8 cellular contexts compared by ENCODE assay signal in the genomic region with DNA sequence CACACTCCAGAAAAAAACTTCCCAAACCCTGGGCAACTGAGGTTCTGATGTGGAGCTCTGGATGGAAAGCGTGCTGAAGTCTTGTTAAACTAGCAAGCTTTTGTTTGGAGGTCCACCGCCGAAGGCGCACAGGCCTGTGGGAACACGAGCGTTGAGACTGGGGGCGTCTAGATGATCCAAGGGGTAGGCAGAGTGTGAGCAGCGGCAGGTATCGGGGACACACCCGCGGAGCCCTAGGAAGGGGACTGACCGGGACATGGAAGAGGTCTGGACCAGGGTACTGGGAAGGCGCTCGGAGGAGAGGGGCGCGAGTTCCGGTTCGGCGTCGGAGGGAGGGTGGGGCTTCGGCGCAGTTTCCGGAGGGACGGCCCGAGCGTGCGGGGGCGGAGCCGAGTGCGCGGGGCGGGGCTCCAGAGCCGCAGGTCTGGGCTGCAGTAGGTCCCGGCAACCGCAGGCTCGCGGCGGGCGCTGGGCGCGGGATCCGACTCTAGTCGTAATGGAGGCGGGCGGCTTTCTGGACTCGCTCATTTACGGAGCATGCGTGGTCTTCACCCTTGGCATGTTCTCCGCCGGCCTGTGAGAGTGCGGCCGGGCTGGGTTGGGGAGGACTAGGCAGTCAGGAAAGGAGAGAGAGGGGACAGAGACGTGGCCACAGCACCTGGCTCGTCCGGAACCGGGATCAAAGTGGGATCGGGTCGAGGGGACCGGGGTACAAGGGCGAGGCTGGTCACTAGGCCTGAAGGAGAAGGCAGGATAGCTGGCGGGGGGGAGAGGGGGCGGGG. TPM values are rescaled to one million over a fixed set of nuclear protein-coding genes. Genes with fewer than 3 reads are reported as not detected.
DNase-seq lines count a peak whose midpoint lies in the region; ATAC-seq, FAIRE-seq and TF ChIP-seq lines count a peak whose summit lies in the region.

Gene SLC50A1 (plus strand): TSS at position 437 of the 782 bp plus-strand sequence. CDS start 60 bp downstream, at position 497.

- no peaks in the 10 kb centered on the region for H3K9me3 ChIP-seq in astrocyte (ENCODE audit: insufficient read depth, low read depth, low read length)

- peaks cover 3% of the 10 kb centered on the region for H3K36me3 ChIP-seq in astrocyte (ENCODE audit: insufficient read depth, low read length)

- H2AFZ ChIP-seq in astrocyte (ENCODE audit: low read depth, low read length), result peak within 1 kb of the TSS; percentile 92

- H4K20me1 ChIP-seq in astrocyte (ENCODE audit: insufficient read depth, low read length), result peaks cover 10% of the 10 kb centered on the region

- peak within 1 kb of the TSS; percentile 99 for H3K9ac ChIP-seq in astrocyte (ENCODE audit: low read length)

- peak within 1 kb of the TSS; percentile 85 for H3K4me3 ChIP-seq in astrocyte (ENCODE audit: insufficient read depth, low read depth, low read length)

- no peaks in the 10 kb centered on the region for H3K27me3 Mint-ChIP-seq in astrocyte (ENCODE audit: low read depth, unreplicated experiment)

- H3K4me2 ChIP-seq in astrocyte (ENCODE audit: low read length), result peak within 1 kb of the TSS; percentile 99

- H3K36me3 Mint-ChIP-seq in astrocyte (ENCODE audit: low read depth, unreplicated experiment), result peaks cover 10% of the 10 kb centered on the region

- peaks cover 33% of the 10 kb centered on the region for H3K79me2 ChIP-seq in astrocyte (ENCODE audit: insufficient read depth, low read length)

- H3K27ac Mint-ChIP-seq in astrocyte (ENCODE audit: unreplicated experiment), result peak within 1 kb of the TSS; percentile 99

- ATAC-seq in GM18511 (IDR thresholded peaks at IDR 0.05; ENCODE audit: unreplicated experiment) (peak; percentile 79), HG03025 (IDR thresholded peaks at IDR 0.05; ENCODE audit: low FRiP score, unreplicated experiment) (peak; percentile 59)

- H3K9me3 Mint-ChIP-seq in astrocyte (ENCODE audit: unreplicated experiment), result no peaks in the 10 kb centered on the region

- H3K4me1 Mint-ChIP-seq in astrocyte (ENCODE audit: low read depth, unreplicated experiment), result peaks cover 31% of the 10 kb centered on the region

- peaks cover 22% of the 10 kb centered on the region for H3K4me1 ChIP-seq in astrocyte (ENCODE audit: insufficient read depth, low read length)

- FAIRE-seq in astrocyte (lab: Jason Lieb, UNC), result no peak

- no peak for TF ChIP-seq CTCF in astrocyte (IDR thresholded peaks at IDR 0.05; ENCODE audit: insufficient read depth, low read depth, low read length)

- H3K27me3 ChIP-seq in astrocyte (ENCODE audit: insufficient read depth, low read length), result no peaks in the 10 kb centered on the region

- peak within 1 kb of the TSS; percentile 100 for H3K27ac ChIP-seq in astrocyte (ENCODE audit: low read depth, low read length)

- peak; percentile 95 to 96 for DNase-seq in NCI-H2081 (lab: John Stamatoyannopoulos, UW)
- DNase-seq in T-helper 9 cell, result peak; percentile 90
- DNase-seq in astrocyte (ENCODE audit: low read depth), result peak; percentile 86
- DNase-seq in hepatic stellate cell (ENCODE audit: low spot score), result peak; percentile 94
- peak; percentile 96 for DNase-seq in retina
- no peak for DNase-seq in cortex of kidney (lab: John Stamatoyannopoulos, UW)

- H3K4me3 Mint-ChIP-seq in astrocyte (ENCODE audit: unreplicated experiment), result peak within 1 kb of the TSS; percentile 92

RNA-seq across cellular contexts. Expression of gene SLC50A1, which starts in this region (rescaled TPM):
- total RNA-seq in astrocyte, result 22.8 and 25.4 TPM in 2 replicates
